Comparison of ENCODE assay signal across 17 cellular contexts in genomic region chr19:30059741-30060140, GRCh38.
DNase-seq lines count a peak whose midpoint lies in the region; ATAC-seq and TF ChIP-seq lines count a peak whose summit lies in the region.
"Had no signal": no experiment of that assay in that cellular context is flagged by ENCODE, and none has a peak within 500 bp of the region (broad histone marks: within the 10 kb centered on the region; RNA-seq: fewer than 3 reads in every experiment).

No MANE protein-coding gene starts in this region.

- H3K36me3 ChIP-seq in H7 (replicated peaks; ENCODE audit: control insufficient read depth, insufficient read depth, low read length) (no peaks in the 10 kb centered on the region), spleen (no peaks in the 10 kb centered on the region), thyroid gland (no peaks in the 10 kb centered on the region)
- H3K36me3 ChIP-seq: BE2C, HAP-1 had no signal

- WGBS in spleen, 5 donors, result 88 to 94% (median 91%) methylated on average over 18 of the region's 18 CpGs
- 88 to 92% methylated on average over 18 of the region's 18 CpGs for WGBS in thyroid gland, 2 donors

- H3K4me3 ChIP-seq in H7 (ENCODE audit: insufficient read depth, low read depth, low read length) (no peak overlapping the region), spleen (no peak overlapping the region), thyroid gland (replicated peaks in 1 of 3) (no peak overlapping the region)
- H3K4me3 ChIP-seq: HAP-1, K562 had no signal

- ATAC-seq in HG03175 (IDR thresholded peaks at IDR 0.05; ENCODE audit: unreplicated experiment), result no peak
- ATAC-seq: K562 had no signal

- intact Hi-C loops in spleen (cut with DNase I; ENCODE audit: low total_unique reads), result no loop called here
- intact Hi-C loops in thyroid gland (cut with DNase I), result no loop called here

- TF ChIP-seq POLR2A in spleen (IDR thresholded peaks at IDR 0.05) (no peak), thyroid gland (IDR thresholded peaks at IDR 0.05) (no peak)

- TF ChIP-seq CTCF in spleen (IDR thresholded peaks at IDR 0.05 in 8 of 11, conservative IDR thresholded peaks at IDR 0.05 in 3 of 11) (no peak), thyroid gland (IDR thresholded peaks at IDR 0.05) (no peak)

- H3K9me3 ChIP-seq in spleen, result peaks cover 0 to 8% (median 0%) of the 10 kb centered on the region in 8 donors
- H3K9me3 ChIP-seq in thyroid gland, result no peaks in the 10 kb centered on the region
- H3K9me3 ChIP-seq: BE2C, HAP-1 had no signal

- DNase-seq in activated CD8-positive, alpha-beta memory T cell treated with anti-CD3 and anti-CD28 coated beads, Interleukin-2, amount 50 U/mL, for 48 hours, result peak; percentile 22
- no peak for DNase-seq in activated CD8-positive, alpha-beta memory T cell treated with anti-CD3 and anti-CD28 coated beads, Interleukin-2, amount 50 U/mL, for 4 hours
- DNase-seq in H7, result peak; percentile 32
- DNase-seq in iPS-NIHi7 (ENCODE audit: extremely low spot score), result peak; percentile 5
- peak; percentile 34 for DNase-seq in spleen
- DNase-seq in thyroid gland, result no peak
- DNase-seq in NCI-H2029 (lab: John Stamatoyannopoulos, UW), result no peak
- DNase-seq: BE2C; CD4-positive, CD25-positive, alpha-beta regulatory T cell; DMS 273 treated with DMSO at 0.1 percent for 48 hours; DMS79; EL; GOT3; HFFc6 had no signal

- H3K27ac ChIP-seq in spleen (no peak overlapping the region), thyroid gland (no peak overlapping the region)

- H3K27me3 ChIP-seq in H7 (ENCODE audit: control insufficient read depth, insufficient read depth, low read length) (no peaks in the 10 kb centered on the region), spleen (replicated peaks in 1 of 7) (peaks cover 0 to 35% (median 0%) of the 10 kb centered on the region in 7 donors), thyroid gland (no peaks in the 10 kb centered on the region)
- H3K27me3 ChIP-seq: BE2C had no signal

- H3K4me1 ChIP-seq in spleen (no peaks in the 10 kb centered on the region), thyroid gland (no peaks in the 10 kb centered on the region)
- H3K4me1 ChIP-seq: HAP-1 had no signal

Comparison
In these comparisons a context has a peak if more than half of its experiments do, and no peak if none do; other contexts are left out.
1. DNase-seq: peak in activated CD8-positive, alpha-beta memory T cell treated with anti-CD3 and anti-CD28 coated beads, Interleukin-2, amount 50 U/mL, for 48 hours (single experiment), H7 (single experiment), iPS-NIHi7 (single experiment) and spleen (single experiment); none in activated CD8-positive, alpha-beta memory T cell treated with anti-CD3 and anti-CD28 coated beads, Interleukin-2, amount 50 U/mL, for 4 hours (single experiment), thyroid gland (0 of 2) and NCI-H2029 (single experiment).